17 cellular contexts compared by ENCODE assay signal in genomic region chr4:13092702-13093101, GRCh38.
"Had no signal": no experiment of that assay in that cellular context is flagged by ENCODE, and none has a peak within 500 bp of the region (broad histone marks: within the 10 kb centered on the region; RNA-seq: fewer than 3 reads in every experiment).

No MANE protein-coding gene starts in this region.

- H3K9me3 Mint-ChIP-seq: activated T-cell treated with anti-CD3 and anti-CD28 coated beads, Interleukin-2, amount 50 U/mL, for 4 hours had no signal

- H3K27ac Mint-ChIP-seq: activated CD4-positive, alpha-beta memory T cell treated with anti-CD3 and anti-CD28 coated beads for 36 hours; activated naive CD8-positive, alpha-beta T cell; natural killer cell treated with Interleukin-12 subunit alpha and Interleukin-12 subunit beta and Interleukin-15 and Interleukin-18, amount 100 ng/mL, for 72 hours; T-helper 2 cell treated with Interferon-gamma antibody and Interleukin-4, amounts not matched to agents 5 μg/mL and 100 μg/mL, for 36 hours had no signal

- ATAC-seq: activated T-cell treated with anti-CD3 and anti-CD28 coated beads, Interleukin-2, amount 50 U/mL, for 4 hours; left colon; natural killer cell treated with Interleukin-12 subunit alpha and Interleukin-12 subunit beta and Interleukin-15 and Interleukin-18, amount 100 ng/mL, for 72 hours had no signal

- H3K4me3 ChIP-seq: coronary artery had no signal

- H3K36me3 Mint-ChIP-seq: activated CD4-positive, alpha-beta memory T cell treated with anti-CD3 and anti-CD28 coated beads for 36 hours; natural killer cell treated with Interleukin-12 subunit alpha and Interleukin-12 subunit beta and Interleukin-15 and Interleukin-18, amount 100 ng/mL, for 72 hours had no signal

- H3K4me3 Mint-ChIP-seq: activated CD4-positive, alpha-beta memory T cell treated with anti-CD3 and anti-CD28 coated beads for 36 hours; activated naive CD8-positive, alpha-beta T cell; activated T-cell treated with anti-CD3 and anti-CD28 coated beads, Interleukin-2, amount 50 U/mL, for 4 hours; natural killer cell treated with Interleukin-12 subunit alpha and Interleukin-12 subunit beta and Interleukin-15 and Interleukin-18, amount 100 ng/mL, for 72 hours; T-helper 2 cell treated with Interferon-gamma antibody and Interleukin-4, amounts not matched to agents 5 μg/mL and 100 μg/mL, for 36 hours had no signal

- H3K27me3 Mint-ChIP-seq: activated CD4-positive, alpha-beta memory T cell treated with anti-CD3 and anti-CD28 coated beads for 36 hours; activated naive CD8-positive, alpha-beta T cell; natural killer cell treated with Interleukin-12 subunit alpha and Interleukin-12 subunit beta and Interleukin-15 and Interleukin-18, amount 100 ng/mL, for 72 hours had no signal

- DNase-seq: activated CD4-positive, alpha-beta memory T cell treated with anti-CD3 and anti-CD28 coated beads for 36 hours; activated CD4-positive, CD25-positive, alpha-beta regulatory T cell treated with anti-CD3 and anti-CD28 coated beads, Interleukin-2, amount 50 U/mL, for 72 hours; activated effector memory CD4-positive, alpha-beta T cell treated with anti-CD3 and anti-CD28 coated beads, Interleukin-2, amount 50 U/mL, for 16 hours; activated T-cell treated with anti-CD3 and anti-CD28 coated beads, Interleukin-2, amount 50 U/mL, for 4 hours; amygdala; central memory CD4-positive, alpha-beta T cell; effector CD8-positive, alpha-beta T cell; glutamatergic neuron; left colon; mammary epithelial cell; stimulated activated CD4-positive, alpha-beta T cell treated with anti-CD3 and anti-CD28 coated beads, Interleukin-4, amount 100 ng/mL, for 24 hours; SW 1271; trophoblast cell had no signal
